ENCODE assay signal across 8 cellular contexts in genomic region chr17:36591434-36592315, GRCh38. TPM values are rescaled to one million over a fixed set of nuclear protein-coding genes. Genes with fewer than 3 reads are reported as not detected.
DNase-seq lines count a peak whose midpoint lies in the region; ATAC-seq and TF ChIP-seq lines count a peak whose summit lies in the region.

Gene DHRS11 (plus strand): TSS chr17:36591879. CDS start chr17:36592010, 131 bp downstream.

- peak within 1 kb of the TSS; percentile 39 for H3K27ac ChIP-seq in foreskin keratinocyte
- H3K27ac ChIP-seq in stomach = peak within 1 kb of the TSS; percentile 35 to 85 (median 81)

- peaks cover 5% of the 10 kb centered on the region for H3K4me1 ChIP-seq in foreskin keratinocyte
- H3K4me1 ChIP-seq in neuron (ENCODE audit: insufficient read depth, low read length) = peaks cover 23% of the 10 kb centered on the region
- H3K4me1 ChIP-seq in stomach = peaks cover 17 to 33% (median 23%) of the 10 kb centered on the region in 4 donors

- peak within 1 kb of the TSS; percentile 91 for H2AFZ ChIP-seq in neuron (ENCODE audit: low read depth, low read length)

- DNase-seq in DMS153 (lab: John Stamatoyannopoulos, UW) (peak; percentile 63), Kasumi-1 (lab: John Stamatoyannopoulos, UW) (peak; percentile 43 to 59), SHP77 (lab: John Stamatoyannopoulos, UW) (peak; percentile 44 to 69), foreskin keratinocyte (peak in 1 of 2 donors; percentile 53), stomach (peak; percentile 89)
- DNase-seq in activated gamma-delta T cell treated with anti-CD3 and anti-CD28 coated beads, Interleukin-2, amount 50 U/mL, for 16 hours (ENCODE audit: low read depth) = peak; percentile 66

- H3K9me3 ChIP-seq in neuron (ENCODE audit: low read length) (no peaks in the 10 kb centered on the region), stomach (no peaks in the 10 kb centered on the region)

- H3K4me3 ChIP-seq in neuron (ENCODE audit: low read length) (peak within 1 kb of the TSS; percentile 89), stomach (peak within 1 kb of the TSS; percentile 83 to 92 (median 90))

- WGBS in stomach, 5 donors = 1 to 2% (median 1%) methylated on average over 38 to 87 of the region's 87 CpGs

- TF ChIP-seq CTCF in foreskin keratinocyte (conservative IDR thresholded peaks at IDR 0.05) (peak; percentile 45), stomach (IDR thresholded peaks at IDR 0.05) (no peak)

- no peak for TF ChIP-seq EP300 in stomach (IDR thresholded peaks at IDR 0.05)

- no peak for TF ChIP-seq POLR2A in stomach (IDR thresholded peaks at IDR 0.05)

- peak; percentile 57 for ATAC-seq in GM21576 (IDR thresholded peaks at IDR 0.05; ENCODE audit: unreplicated experiment)
- peak; percentile 93 for ATAC-seq in foreskin keratinocyte

- intact Hi-C loops in stomach (cut with DNase I; ENCODE audit: low total_unique reads) = no loop called here

- peaks cover 30% of the 10 kb centered on the region for H3K36me3 ChIP-seq in neuron (ENCODE audit: insufficient read depth, low read length)
- H3K36me3 ChIP-seq in stomach = peaks cover 21 to 42% (median 36%) of the 10 kb centered on the region in 4 donors

- H3K27me3 ChIP-seq in foreskin keratinocyte (no peaks in the 10 kb centered on the region), neuron (ENCODE audit: insufficient read depth, low read length) (no peaks in the 10 kb centered on the region), stomach (no peaks in the 10 kb centered on the region)

RNA-seq across cellular contexts. Expression of gene DHRS11, which starts in this region (rescaled TPM):
- total RNA-seq in foreskin keratinocyte (7.9 and 8.8 TPM in 2 replicates), stomach (100 to 1,000 TPM in 1 of 5 donors, 10 to 100 TPM in 2, 1 to 10 TPM in 2; 8.5 to 339 (median 14.9) TPM)
- polyA plus RNA-seq in foreskin keratinocyte (10.3 and 12.5 TPM in 2 replicates), stomach (10 to 100 TPM; 11.0 to 12.1 (median 11.0) TPM)
